15 cellular contexts compared by ENCODE assay signal in genomic region chr19:58560921-58561320, GRCh38. TPM values are rescaled to one million over a fixed set of nuclear protein-coding genes. Genes with fewer than 3 reads are reported as not detected.
DNase-seq lines count a peak whose midpoint lies in the region; ATAC-seq and TF ChIP-seq lines count a peak whose summit lies in the region.
"Had no signal": no experiment of that assay in that cellular context is flagged by ENCODE, and none has a peak within 500 bp of the region (broad histone marks: within the 10 kb centered on the region; RNA-seq: fewer than 3 reads in every experiment).

No MANE protein-coding gene starts in this region.

- no peaks in the 10 kb centered on the region for H3K9me3 Mint-ChIP-seq in central memory CD8-positive, alpha-beta T cell
- no peaks in the 10 kb centered on the region for H3K9me3 Mint-ChIP-seq in progenitor cell of endocrine pancreas (ENCODE audit: low read depth)

- H3K27ac ChIP-seq in tibial nerve, result no peak overlapping the region
- H3K27ac ChIP-seq: suprapubic skin had no signal

- no peaks in the 10 kb centered on the region for H3K27me3 Mint-ChIP-seq in central memory CD8-positive, alpha-beta T cell
- H3K27me3 Mint-ChIP-seq in progenitor cell of endocrine pancreas, result no peaks in the 10 kb centered on the region

- H3K27me3 ChIP-seq in tibial nerve, result peaks cover 0 to 12% of the 10 kb centered on the region in 2 donors
- H3K27me3 ChIP-seq: suprapubic skin had no signal

- TF ChIP-seq CTCF in NB4 (IDR thresholded peaks at IDR 0.05; ENCODE audit: low read depth, low read length) (no peak), progenitor cell of endocrine pancreas (IDR thresholded peaks at IDR 0.05; ENCODE audit: unreplicated experiment) (no peak), tibial nerve (IDR thresholded peaks at IDR 0.05) (no peak)

- H3K36me3 Mint-ChIP-seq in central memory CD8-positive, alpha-beta T cell (ENCODE audit: insufficient read depth), result peaks cover 32% of the 10 kb centered on the region
- H3K36me3 Mint-ChIP-seq in progenitor cell of endocrine pancreas (ENCODE audit: insufficient read depth), result peaks cover 5% of the 10 kb centered on the region

- peaks cover 62% of the 10 kb centered on the region for H3K4me1 Mint-ChIP-seq in central memory CD8-positive, alpha-beta T cell
- peaks cover 23% of the 10 kb centered on the region for H3K4me1 Mint-ChIP-seq in progenitor cell of endocrine pancreas (ENCODE audit: low read depth)

- H3K36me3 ChIP-seq in tibial nerve, result peaks cover 0 to 16% (median 0%) of the 10 kb centered on the region in 3 donors

- TF ChIP-seq POLR2A in NB4 (IDR thresholded peaks at IDR 0.05; ENCODE audit: extremely low read depth, insufficient read length) (peak; percentile 6), tibial nerve (IDR thresholded peaks at IDR 0.05) (no peak)

- H3K4me3 Mint-ChIP-seq in central memory CD8-positive, alpha-beta T cell, result peak overlapping the region; percentile 96
- H3K4me3 Mint-ChIP-seq in progenitor cell of endocrine pancreas (ENCODE audit: low read depth), result peak overlapping the region; percentile 31

- no peak for TF ChIP-seq EP300 in tibial nerve (IDR thresholded peaks at IDR 0.05)

- no peak overlapping the region for H3K4me3 ChIP-seq in NB4 (ENCODE audit: low read depth, low read length)
- no peak overlapping the region for H3K4me3 ChIP-seq in tibial nerve
- H3K4me3 ChIP-seq: HAP-1 had no signal

- no peaks in the 10 kb centered on the region for H3K9me3 ChIP-seq in tibial nerve
- H3K9me3 ChIP-seq: HAP-1, suprapubic skin had no signal

- peak overlapping the region; percentile 13 for H3K27ac Mint-ChIP-seq in central memory CD8-positive, alpha-beta T cell (ENCODE audit: low read depth)
- H3K27ac Mint-ChIP-seq in progenitor cell of endocrine pancreas, result no peak overlapping the region

- no peak for ATAC-seq in central memory CD8-positive, alpha-beta T cell (replicated peaks; ENCODE audit: extremely low read depth, poor library complexity, severe bottlenecking)
- no peak for ATAC-seq in HG03108 (IDR thresholded peaks at IDR 0.05; ENCODE audit: unreplicated experiment)
- ATAC-seq in GM21447 (IDR thresholded peaks at IDR 0.05; ENCODE audit: unreplicated experiment), result no peak

- peaks cover 5 to 61% (median 43%) of the 10 kb centered on the region in 4 donors for H3K4me1 ChIP-seq in tibial nerve

- peak; percentile 57 for DNase-seq in activated effector memory CD4-positive, alpha-beta T cell treated with anti-CD3 and anti-CD28 coated beads, Interleukin-2, amount 50 U/mL, for 16 hours
- DNase-seq in activated effector memory CD4-positive, alpha-beta T cell treated with Interleukin-2 at 50 U/mL for 16 hours, result no peak
- DNase-seq in NB4 (ENCODE audit: low read depth) (no peak), progenitor cell of endocrine pancreas (ENCODE audit: low spot score, unreplicated experiment) (no peak), tibial nerve (ENCODE audit: low spot score in 2 of 2) (no peak)
- no peak for DNase-seq in central memory CD8-positive, alpha-beta T cell (ENCODE audit: low spot score in 2 of 2)
- DNase-seq: activated CD4-positive, alpha-beta T cell treated with anti-CD3 and anti-CD28 coated beads, Interleukin-2, amount 50 U/mL, for 1 hour; DMS53; mesenchymal stem cell; NCI-H1694; NCI-H524 had no signal

RNA-seq across cellular contexts. Expression of gene UBE2M, which starts 2.5 kb away (rescaled TPM):
- total RNA-seq in progenitor cell of endocrine pancreas, result 73.0 and 80.4 TPM in 2 replicates
- 10 to 100 TPM; 18.4 to 38.2 (median 29.4) TPM for total RNA-seq in tibial nerve

RNA-seq across cellular contexts. Expression of gene CHMP2A, which starts 6.0 kb away (rescaled TPM):
- total RNA-seq in progenitor cell of endocrine pancreas, result 72.2 and 81.5 TPM in 2 replicates
- total RNA-seq in tibial nerve, result 100 to 1,000 TPM in 3 of 4 donors, 10 to 100 TPM in 1; 90.0 to 146 (median 128) TPM

RNA-seq across cellular contexts. Expression of gene MZF1, which starts 12.2 kb away (rescaled TPM):
- 70.9 and 71.3 TPM in 2 replicates for total RNA-seq in progenitor cell of endocrine pancreas
- 10 to 100 TPM; 41.6 to 88.8 (median 52.5) TPM for total RNA-seq in tibial nerve

RNA-seq across cellular contexts. Expression of gene TRIM28, which starts 17.1 kb away (rescaled TPM):
- total RNA-seq in progenitor cell of endocrine pancreas (699 and 731 TPM in 2 replicates), tibial nerve (100 to 1,000 TPM; 136 to 299 (median 159) TPM)

RNA-seq across cellular contexts. Expression of gene ZBTB45, which starts 41.3 kb away (rescaled TPM):
- 22.3 and 22.7 TPM in 2 replicates for total RNA-seq in progenitor cell of endocrine pancreas
- total RNA-seq in tibial nerve, result 10 to 100 TPM in 3 of 4 donors, 1 to 10 TPM in 1; 9.8 to 16.5 (median 12.6) TPM
